Comparison of ENCODE assay signal across 31 cellular contexts in the genomic region with DNA sequence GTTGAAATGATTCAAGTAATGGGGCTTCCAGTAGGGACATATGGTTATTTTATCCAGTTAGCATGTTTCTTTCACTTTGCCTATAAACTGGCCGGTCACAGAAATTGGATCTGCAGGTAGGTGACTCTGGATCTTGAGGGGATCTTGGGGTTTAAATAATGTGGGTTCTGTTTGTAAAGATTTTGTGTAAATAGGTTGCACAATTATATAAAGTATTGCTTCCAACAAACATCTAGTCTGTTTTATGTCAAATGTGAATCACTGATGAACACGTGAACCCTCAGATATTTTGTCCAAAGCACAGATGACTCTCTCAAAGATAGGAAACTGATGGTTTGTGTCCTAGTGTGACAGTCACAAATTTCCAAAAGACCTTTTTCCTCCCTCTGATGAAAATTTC.
"Had no signal": no experiment of that assay in that cellular context is flagged by ENCODE, and none has a peak within 500 bp of the region (broad histone marks: within the 10 kb centered on the region; RNA-seq: fewer than 3 reads in every experiment).

No MANE protein-coding gene starts in this region.

- H3K9me3 ChIP-seq: adrenal gland, body of pancreas, colonic mucosa, gastrocnemius medialis, heart left ventricle had no signal

- H3K4me1 Mint-ChIP-seq: activated naive CD8-positive, alpha-beta T cell treated with anti-CD3 and anti-CD28 coated beads, Interleukin-2, amount 50 U/mL, for 24 hours had no signal

- H3K27ac Mint-ChIP-seq: activated B cell treated with CpG ODN at 0.5 μM for 24 hours; activated CD8-positive, alpha-beta T cell treated with anti-CD3 and anti-CD28 coated beads for 36 hours; activated naive CD8-positive, alpha-beta T cell; activated naive CD8-positive, alpha-beta T cell treated with anti-CD3 and anti-CD28 coated beads, Interleukin-2, amount 50 U/mL, for 24 hours; activated T-helper 17 cell treated with anti-CD3 and anti-CD28 coated beads, Interleukin-2, amount 50 U/mL, for 72 hours; endodermal cell; T-helper 2 cell treated with Interferon-gamma antibody and Interleukin-4, amounts not matched to agents 5 μg/mL and 100 μg/mL, for 36 hours had no signal

- H3K36me3 Mint-ChIP-seq: activated naive CD8-positive, alpha-beta T cell had no signal

- H3K27ac ChIP-seq: adrenal gland, body of pancreas, colonic mucosa, foreskin keratinocyte, gastrocnemius medialis, heart left ventricle, WERI-Rb-1 had no signal

- H3K4me3 ChIP-seq: adrenal gland, body of pancreas, colonic mucosa, gastrocnemius medialis, heart left ventricle had no signal

- H3K4me1 ChIP-seq: adrenal gland, body of pancreas, colonic mucosa, foreskin keratinocyte, gastrocnemius medialis, heart left ventricle had no signal

- H3K27me3 ChIP-seq: adrenal gland, body of pancreas, colonic mucosa, gastrocnemius medialis, heart left ventricle had no signal

- H3K9me3 Mint-ChIP-seq: activated B cell treated with CpG ODN at 0.5 μM for 24 hours; activated CD8-positive, alpha-beta T cell treated with anti-CD3 and anti-CD28 coated beads for 36 hours; activated naive CD8-positive, alpha-beta T cell treated with anti-CD3 and anti-CD28 coated beads, Interleukin-2, amount 50 U/mL, for 24 hours; activated T-cell treated with anti-CD3 and anti-CD28 coated beads, Interleukin-2, amount 50 U/mL, for 4 hours; activated T-helper 17 cell treated with anti-CD3 and anti-CD28 coated beads, Interleukin-2, amount 50 U/mL, for 72 hours; endodermal cell; T-helper 2 cell treated with Interferon-gamma antibody and Interleukin-4, amounts not matched to agents 5 μg/mL and 100 μg/mL, for 36 hours had no signal

- H3K4me3 Mint-ChIP-seq: activated B cell treated with CpG ODN at 0.5 μM for 24 hours; activated CD8-positive, alpha-beta T cell treated with anti-CD3 and anti-CD28 coated beads for 36 hours; activated naive CD8-positive, alpha-beta T cell; activated naive CD8-positive, alpha-beta T cell treated with anti-CD3 and anti-CD28 coated beads, Interleukin-2, amount 50 U/mL, for 24 hours; activated T-cell treated with anti-CD3 and anti-CD28 coated beads, Interleukin-2, amount 50 U/mL, for 4 hours; activated T-helper 17 cell treated with anti-CD3 and anti-CD28 coated beads, Interleukin-2, amount 50 U/mL, for 72 hours; endodermal cell; T-helper 2 cell treated with Interferon-gamma antibody and Interleukin-4, amounts not matched to agents 5 μg/mL and 100 μg/mL, for 36 hours had no signal

- H3K36me3 ChIP-seq: adrenal gland, colonic mucosa, gastrocnemius medialis, heart left ventricle, WERI-Rb-1 had no signal

- DNase-seq: activated B cell treated with CpG ODN at 0.5 μM for 24 hours; activated CD4-positive, alpha-beta T cell treated with anti-CD3 and anti-CD28 coated beads for 48 hours; activated CD4-positive, alpha-beta T cell treated with anti-CD3 and anti-CD28 coated beads, Interleukin-2, amount 50 U/mL, for 1 hour; activated CD4-positive, alpha-beta T cell treated with anti-CD3 and anti-CD28 coated beads, Interleukin-2, amount 50 U/mL, for 48 hours; activated CD8-positive, alpha-beta memory T cell treated with anti-CD3 and anti-CD28 coated beads for 24 hours; activated CD8-positive, alpha-beta T cell treated with anti-CD3 and anti-CD28 coated beads for 36 hours; activated effector memory CD4-positive, alpha-beta T cell treated with Interleukin-2 at 50 U/mL for 16 hours; activated gamma-delta T cell treated with Interleukin-2 at 50 U/mL for 16 hours; activated naive CD4-positive, alpha-beta T cell treated with anti-CD3 and anti-CD28 coated beads, Interleukin-2, amount 50 U/mL, for 16 hours; activated naive CD4-positive, alpha-beta T cell treated with Interleukin-2 at 50 U/mL for 16 hours; activated naive CD8-positive, alpha-beta T cell treated with anti-CD3 and anti-CD28 coated beads, Interleukin-2, amount 50 U/mL, for 24 hours; activated T-cell treated with anti-CD3 and anti-CD28 coated beads, Interleukin-2, amount 50 U/mL, for 4 hours; adrenal gland; amygdala; aorta; body of pancreas; caudate nucleus; cerebellar nuclear complex; colonic mucosa; effector memory CD4-positive, alpha-beta T cell; foreskin keratinocyte; gastrocnemius medialis; glutamatergic neuron; heart left ventricle; hypothalamus; T1000; WERI-Rb-1 had no signal

- H3K27me3 Mint-ChIP-seq: activated B cell treated with CpG ODN at 0.5 μM for 24 hours; activated naive CD8-positive, alpha-beta T cell had no signal
